In genomic region chr2:28181801-28182200, GRCh38 we compare ENCODE assay signal across 18 cellular contexts.
A peak's percentile ranks its signal among the peaks of the same experiment; 100 is the strongest.
DNase-seq lines count a peak whose midpoint lies in the region; ATAC-seq, FAIRE-seq and TF ChIP-seq lines count a peak whose summit lies in the region.
"Had no signal": no experiment of that assay in that cellular context is flagged by ENCODE, and none has a peak within 500 bp of the region (broad histone marks: within the 10 kb centered on the region; RNA-seq: fewer than 3 reads in every experiment).

No MANE protein-coding gene starts in this region.

- 88 to 96% (median 96%) methylated on average over 3 of the region's 3 CpGs for WGBS in small intestine, 3 donors

- H3K4me1 Mint-ChIP-seq in neural crest cell: no peaks in the 10 kb centered on the region

- H3K36me3 ChIP-seq in WERI-Rb-1 (no peaks in the 10 kb centered on the region), small intestine (ENCODE audit: control insufficient read depth in 2 of 2, insufficient read depth in 2 of 2, low read length in 2 of 2) (no peaks in the 10 kb centered on the region), upper lobe of right lung (no peaks in the 10 kb centered on the region)
- H3K36me3 ChIP-seq: HAP-1 had no signal

- ATAC-seq in upper lobe of right lung: no peak

- FAIRE-seq in D721Med (lab: Jason Lieb, UNC) (peak; percentile 93), small intestine (lab: Jason Lieb, UNC) (no peak), frontal cortex (lab: Jason Lieb, UNC) (no peak)
- FAIRE-seq: G401.6, GM12892 had no signal

- H3K4me1 ChIP-seq in small intestine (ENCODE audit: control insufficient read depth in 2 of 2, insufficient read depth in 1 of 2, low read depth in 1 of 2, low read length in 1 of 2) (no peaks in the 10 kb centered on the region), upper lobe of right lung (no peaks in the 10 kb centered on the region)
- H3K4me1 ChIP-seq: HAP-1 had no signal

- DNase-seq in D721Med (ENCODE audit: insufficient read length, low spot score) (no peak), WERI-Rb-1 (peak; percentile 85), neural crest cell (ENCODE audit: low read depth, low spot score) (no peak), small intestine (peak; percentile 18), frontal cortex (ENCODE audit: low spot score in 2 of 2) (no peak), upper lobe of right lung (no peak), NCI-H2227 treated with DMSO at 0.1 percent for 48 hours (lab: John Stamatoyannopoulos, UW) (no peak)
- DNase-seq: C1 segment of cervical spinal cord; Calu3; CD4-positive, alpha-beta memory T cell; COR-L47; DMS153; DND-41; GOT3; HFFc6 had no signal

- peaks cover 19% of the 10 kb centered on the region for H3K36me3 Mint-ChIP-seq in neural crest cell (ENCODE audit: low read depth)

- H3K4me3 Mint-ChIP-seq in neural crest cell: no peak overlapping the region
- H3K4me3 Mint-ChIP-seq: CD4-positive, alpha-beta memory T cell; HFFc6 had no signal

- TF ChIP-seq CTCF in D721Med (IDR thresholded peaks at IDR 0.05; ENCODE audit: insufficient read depth, missing control alignments) (no peak), WERI-Rb-1 (IDR thresholded peaks at IDR 0.05; ENCODE audit: low read depth, low read length) (no peak), neural crest cell (conservative IDR thresholded peaks at IDR 0.05) (no peak), upper lobe of right lung (IDR thresholded peaks at IDR 0.05) (no peak)

- H3K4me3 ChIP-seq in WERI-Rb-1 (ENCODE audit: low read depth, low read length): no peak overlapping the region
- no peak overlapping the region for H3K4me3 ChIP-seq in small intestine (ENCODE audit: low read depth in 1 of 2, low read length in 2 of 2)
- no peak overlapping the region for H3K4me3 ChIP-seq in upper lobe of right lung
- H3K4me3 ChIP-seq: HAP-1 had no signal

- peaks cover 16% of the 10 kb centered on the region for H3K9me3 Mint-ChIP-seq in neural crest cell
- H3K9me3 Mint-ChIP-seq: HFFc6 had no signal

- H3K27me3 Mint-ChIP-seq in neural crest cell (ENCODE audit: low read depth): no peaks in the 10 kb centered on the region
- H3K27me3 Mint-ChIP-seq: CD4-positive, alpha-beta memory T cell had no signal

- H3K27ac Mint-ChIP-seq in neural crest cell (ENCODE audit: unreplicated experiment): peak overlapping the region; percentile 97
- H3K27ac Mint-ChIP-seq: HFFc6 had no signal

- no peaks in the 10 kb centered on the region for H3K27me3 ChIP-seq in WERI-Rb-1 (ENCODE audit: insufficient read depth, low read depth, severe bottlenecking)
- no peaks in the 10 kb centered on the region for H3K27me3 ChIP-seq in small intestine (ENCODE audit: control insufficient read depth in 2 of 2, insufficient read depth in 2 of 2, low read length in 2 of 2)
- H3K27me3 ChIP-seq in upper lobe of right lung: no peaks in the 10 kb centered on the region

- intact Hi-C loops in upper lobe of right lung (cut with DNase I): no loop called here

- H3K27ac ChIP-seq in WERI-Rb-1: no peak overlapping the region
- no peak overlapping the region for H3K27ac ChIP-seq in small intestine (ENCODE audit: low read depth in 1 of 2, low read length in 1 of 2)
- H3K27ac ChIP-seq in upper lobe of right lung: no peak overlapping the region

- H3K9me3 ChIP-seq in WERI-Rb-1 (ENCODE audit: severe bottlenecking) (no peaks in the 10 kb centered on the region), small intestine (ENCODE audit: control insufficient read depth, low read depth) (no peaks in the 10 kb centered on the region), upper lobe of right lung (no peaks in the 10 kb centered on the region)
- H3K9me3 ChIP-seq: HAP-1 had no signal

Comparison
In these comparisons a context has a peak if more than half of its experiments do, and no peak if none do; other contexts are left out.
1. DNase-seq: peak in WERI-Rb-1 (single experiment) and small intestine (single experiment); none in D721Med (single experiment), neural crest cell (single experiment), frontal cortex (0 of 2), upper lobe of right lung (single experiment) and NCI-H2227 treated with DMSO at 0.1 percent for 48 hours (single experiment).